8 cellular contexts compared by ENCODE assay signal in genomic region chr12:19440019-19440858, GRCh38. TPM values are rescaled to one million over a fixed set of nuclear protein-coding genes. Genes with fewer than 3 reads are reported as not detected.
DNase-seq lines count a peak whose midpoint lies in the region; ATAC-seq and TF ChIP-seq lines count a peak whose summit lies in the region.

No MANE protein-coding gene starts in this region.

- WGBS in tibial nerve, 2 donors = 0% methylated on average over 42 to 64 of the region's 71 CpGs

- TF ChIP-seq EP300 in tibial nerve (IDR thresholded peaks at IDR 0.05) = peak in 1 of 2 donors; percentile 14

- peak; percentile 24 for ATAC-seq in CD8-positive, alpha-beta T cell
- peak; percentile 30 for ATAC-seq in GM19397 (IDR thresholded peaks at IDR 0.05; ENCODE audit: unreplicated experiment)
- peak; percentile 37 for ATAC-seq in HG03571 (IDR thresholded peaks at IDR 0.05; ENCODE audit: unreplicated experiment)
- ATAC-seq in SK-N-SH treated with all-trans-retinoic acid at 6 μM for 48 hours = peak; percentile 61
- peak; percentile 42 for ATAC-seq in Right ventricle myocardium superior (ENCODE audit: poor library complexity)

- H3K9me3 ChIP-seq in CD8-positive, alpha-beta T cell (ENCODE audit: low read length) = no peaks in the 10 kb centered on the region
- H3K9me3 ChIP-seq in tibial nerve = no peaks in the 10 kb centered on the region

- TF ChIP-seq CTCF in CD8-positive, alpha-beta T cell (IDR thresholded peaks at IDR 0.05) = no peak
- TF ChIP-seq CTCF in tibial nerve (IDR thresholded peaks at IDR 0.05) = no peak

- H3K27ac ChIP-seq in CD8-positive, alpha-beta T cell (ENCODE audit: low read depth, low read length) = peak overlapping the region; percentile 80
- peak overlapping the region; percentile 94 to 97 (median 96) for H3K27ac ChIP-seq in tibial nerve

- intact Hi-C loops in CD8-positive, alpha-beta T cell (cut with DNase I, micrococcal nuclease) = loop anchor here (1.0 to 10.0 kb wide), 3 partner anchors 9 to 1995 kb away; partner anchors contain the start of gene PYROXD1 (in 1 of the 2)
- intact Hi-C loops in Right ventricle myocardium superior (cut with DNase I) = no loop called here

- H3K9me3 Mint-ChIP-seq in CD8-positive, alpha-beta T cell = peaks cover 3% of the 10 kb centered on the region
- H3K9me3 Mint-ChIP-seq in activated naive CD8-positive, alpha-beta T cell (ENCODE audit: low read depth) = no peaks in the 10 kb centered on the region

- H3K36me3 ChIP-seq in CD8-positive, alpha-beta T cell (ENCODE audit: insufficient read depth, low read length) = no peaks in the 10 kb centered on the region
- H3K36me3 ChIP-seq in tibial nerve = peaks cover 0 to 8% (median 0%) of the 10 kb centered on the region in 3 donors

- H3K4me1 Mint-ChIP-seq in CD8-positive, alpha-beta T cell (ENCODE audit: low read depth) = peaks cover 47% of the 10 kb centered on the region
- peaks cover 47% of the 10 kb centered on the region for H3K4me1 Mint-ChIP-seq in activated naive CD8-positive, alpha-beta T cell (ENCODE audit: low read depth)

- H3K27ac Mint-ChIP-seq in CD8-positive, alpha-beta T cell = peak overlapping the region; percentile 99
- H3K27ac Mint-ChIP-seq in activated naive CD8-positive, alpha-beta T cell = peak overlapping the region; percentile 96

- TF ChIP-seq POLR2A in tibial nerve (IDR thresholded peaks at IDR 0.05) = no peak

- peaks cover 26% of the 10 kb centered on the region for H3K36me3 Mint-ChIP-seq in CD8-positive, alpha-beta T cell
- peaks cover 11% of the 10 kb centered on the region for H3K36me3 Mint-ChIP-seq in activated naive CD8-positive, alpha-beta T cell

- H3K4me1 ChIP-seq in CD8-positive, alpha-beta T cell (ENCODE audit: insufficient read depth, low read length) = peaks cover 35% of the 10 kb centered on the region
- peaks cover 0 to 32% (median 2%) of the 10 kb centered on the region in 4 donors for H3K4me1 ChIP-seq in tibial nerve

- peak; percentile 29 to 73 (median 64) for DNase-seq in CD8-positive, alpha-beta T cell
- DNase-seq in Right ventricle myocardium superior (peak; percentile 57), pons (ENCODE audit: low spot score) (peak; percentile 63), tibial nerve (ENCODE audit: low spot score in 2 of 2) (peak; percentile 15 to 35)

- H3K27me3 Mint-ChIP-seq in CD8-positive, alpha-beta T cell (ENCODE audit: low read depth) = no peaks in the 10 kb centered on the region
- H3K27me3 Mint-ChIP-seq in activated naive CD8-positive, alpha-beta T cell = no peaks in the 10 kb centered on the region

- no peaks in the 10 kb centered on the region for H3K27me3 ChIP-seq in CD8-positive, alpha-beta T cell (ENCODE audit: insufficient read depth, low read length)
- no peaks in the 10 kb centered on the region for H3K27me3 ChIP-seq in tibial nerve

- H3K4me3 Mint-ChIP-seq in CD8-positive, alpha-beta T cell = peak overlapping the region; percentile 99
- H3K4me3 Mint-ChIP-seq in activated naive CD8-positive, alpha-beta T cell = peak overlapping the region; percentile 99

- CTCF ChIA-PET in CD8-positive, alpha-beta T cell (lab: Charles Lee) = no interaction called here

- H3K4me3 ChIP-seq in CD8-positive, alpha-beta T cell (ENCODE audit: low read depth, low read length) = peak overlapping the region; percentile 69
- peak overlapping the region; percentile 86 to 98 (median 92) for H3K4me3 ChIP-seq in tibial nerve

- POLR2A ChIA-PET in CD8-positive, alpha-beta T cell (lab: Charles Lee) = interaction anchor here (1.0 kb wide), 2 partner anchors 10 to 68 kb away, joined by 3 read pairs; no protein-coding TSS in a partner anchor

TF ChIP-seq in SK-N-SH treated with all-trans-retinoic acid at 6 μM for 48 hours, 23 proteins besides CTCF, POLR2A, EP300 and RAD21:
- no peak for TF ChIP-seq TOX (CRISPR knock-in tag; IDR thresholded peaks at IDR 0.05; ENCODE audit: borderline replicate concordance)
- TF ChIP-seq ZFP3 (CRISPR knock-in tag; IDR thresholded peaks at IDR 0.05) = no peak
- no peak for TF ChIP-seq TCF4 (CRISPR knock-in tag; IDR thresholded peaks at IDR 0.05; ENCODE audit: borderline replicate concordance)
- TF ChIP-seq ARNTL (CRISPR knock-in tag; IDR thresholded peaks at IDR 0.05; ENCODE audit: borderline replicate concordance, low read depth) = no peak
- TF ChIP-seq ZNF8 (CRISPR knock-in tag; IDR thresholded peaks at IDR 0.05) = no peak
- TF ChIP-seq ESRRG (CRISPR knock-in tag; IDR thresholded peaks at IDR 0.05) = no peak
- TF ChIP-seq ZNF70 (CRISPR knock-in tag; IDR thresholded peaks at IDR 0.05) = no peak
- TF ChIP-seq ZC3H10 (CRISPR knock-in tag; IDR thresholded peaks at IDR 0.05) = no peak
- no peak for TF ChIP-seq CSRNP3 (CRISPR knock-in tag; IDR thresholded peaks at IDR 0.05)
- TF ChIP-seq ZFP30 (CRISPR knock-in tag; IDR thresholded peaks at IDR 0.05) = no peak
- no peak for TF ChIP-seq PATZ1 (CRISPR knock-in tag; IDR thresholded peaks at IDR 0.05; ENCODE audit: borderline replicate concordance)
- no peak for TF ChIP-seq CSDC2 (CRISPR knock-in tag; IDR thresholded peaks at IDR 0.05)
- TF ChIP-seq BACH2 (CRISPR knock-in tag; IDR thresholded peaks at IDR 0.05; ENCODE audit: borderline replicate concordance) = no peak
- no peak for TF ChIP-seq SNAI2 (CRISPR knock-in tag; IDR thresholded peaks at IDR 0.05)
- no peak for TF ChIP-seq TSHZ2 (CRISPR knock-in tag; IDR thresholded peaks at IDR 0.05)
- TF ChIP-seq OSR1 (CRISPR knock-in tag; IDR thresholded peaks at IDR 0.05) = no peak
- TF ChIP-seq RARB (CRISPR knock-in tag; IDR thresholded peaks at IDR 0.05) = no peak
- no peak for TF ChIP-seq PPARA (CRISPR knock-in tag; IDR thresholded peaks at IDR 0.05; ENCODE audit: borderline replicate concordance)
- TF ChIP-seq CREB5 (CRISPR knock-in tag; IDR thresholded peaks at IDR 0.05; ENCODE audit: low read depth) = no peak

RNA-seq across cellular contexts. Expression of gene AEBP2, which starts 0.9 kb away (rescaled TPM):
- total RNA-seq in CD8-positive, alpha-beta T cell = 10 to 100 TPM; 54.0 to 57.9 TPM
- total RNA-seq in Right ventricle myocardium superior (27.5 TPM), tibial nerve (10 to 100 TPM; 35.7 to 55.9 (median 45.7) TPM)

Comparison
In these comparisons a context has a peak if more than half of its experiments do, and no peak if none do; other contexts are left out.
1. Peak in every context shown above with its lines: DNase-seq, ATAC-seq, H3K4me3 ChIP-seq and H3K27ac ChIP-seq.